ENCODE assay signal across 1 cellular context in genomic region chr14:68695871-68696665, GRCh38.
TF ChIP-seq lines count a peak whose summit lies in the region.

No MANE protein-coding gene starts in this region.

TF ChIP-seq in SK-N-SH, 30 proteins besides CTCF, POLR2A, EP300 and RAD21 (continued from another document):
- TF ChIP-seq ZBTB33 (IDR thresholded peaks at IDR 0.05; ENCODE audit: borderline replicate concordance, low read depth) (no peak), MXI1 (IDR thresholded peaks at IDR 0.05; ENCODE audit: low read depth, low read length) (no peak), MAX (IDR thresholded peaks at IDR 0.05; ENCODE audit: low read depth) (no peak), TEAD4 (IDR thresholded peaks at IDR 0.05; ENCODE audit: borderline replicate concordance, insufficient read depth) (no peak), FOXM1 (IDR thresholded peaks at IDR 0.05; ENCODE audit: low read depth) (no peak), YY1 (IDR thresholded peaks at IDR 0.05; ENCODE audit: low read depth) (no peak), TCF12 (IDR thresholded peaks at IDR 0.05) (no peak), RFX5 (IDR thresholded peaks at IDR 0.05; ENCODE audit: low read length) (no peak), GATA2 (CRISPR knock-in tag; IDR thresholded peaks at IDR 0.05) (no peak), REST (IDR thresholded peaks at IDR 0.05; ENCODE audit: low read depth, low read length) (no peak), IRF3 (IDR thresholded peaks at IDR 0.05; ENCODE audit: low read depth, low read length) (no peak), POLR2AphosphoS5 (IDR thresholded peaks at IDR 0.05; ENCODE audit: low read depth, low read length) (no peak)
